8 cellular contexts compared by ENCODE assay signal in genomic region chr1:26306290-26307221, GRCh38. TPM values are rescaled to one million over a fixed set of nuclear protein-coding genes. Genes with fewer than 3 reads are reported as not detected.
DNase-seq lines count a peak whose midpoint lies in the region; ATAC-seq and TF ChIP-seq lines count a peak whose summit lies in the region.

TSS of gene UBXN11 (minus strand) at chr1:26306636. CDS start at chr1:26302883, 3,753 bp downstream.

- no peak for TF ChIP-seq POLR2A in tibial nerve (IDR thresholded peaks at IDR 0.05)

- peak within 1 kb of the TSS; percentile 95 for H3K27ac ChIP-seq in SU-DHL-6 (ENCODE audit: low read depth, low read length)
- peak within 1 kb of the TSS; percentile 3 for H3K27ac ChIP-seq in cardiac muscle cell
- no peak within 1 kb of the TSS for H3K27ac ChIP-seq in parathyroid adenoma
- peak within 1 kb of the TSS in 3 of 4 donors; percentile 47 to 79 (median 51) for H3K27ac ChIP-seq in tibial nerve

- H4K20me1 ChIP-seq in SU-DHL-6 (ENCODE audit: low read depth, low read length), result no peaks in the 10 kb centered on the region

- peak within 1 kb of the TSS; percentile 99 for H3K4me3 Mint-ChIP-seq in activated naive CD8-positive, alpha-beta T cell treated with anti-CD3 and anti-CD28 coated beads for 36 hours

- peaks cover 10% of the 10 kb centered on the region for H3F3A ChIP-seq in SU-DHL-6 (ENCODE audit: insufficient read depth)

- peak within 1 kb of the TSS; percentile 60 for H2AFZ ChIP-seq in SU-DHL-6 (ENCODE audit: low read depth, low read length, severe bottlenecking)
- H2AFZ ChIP-seq in parathyroid adenoma, result peak within 1 kb of the TSS; percentile 90

- DNase-seq in NCI-H1417 (lab: John Stamatoyannopoulos, UW), result peak; percentile 92 to 99 (median 96)
- DNase-seq in activated naive CD8-positive, alpha-beta T cell treated with anti-CD3 and anti-CD28 coated beads for 36 hours, result peak; percentile 91
- peak; percentile 96 to 98 for DNase-seq in cardiac muscle cell (ENCODE audit: low read depth in 1 of 2, low spot score in 1 of 2)
- peak; percentile 74 to 87 for DNase-seq in tibial nerve (ENCODE audit: low spot score in 2 of 2)

- H3K9me3 ChIP-seq in SU-DHL-6 (ENCODE audit: insufficient read depth, low read length) (no peaks in the 10 kb centered on the region), cardiac muscle cell (ENCODE audit: low read depth) (no peaks in the 10 kb centered on the region), parathyroid adenoma (ENCODE audit: control insufficient read depth, low read length) (no peaks in the 10 kb centered on the region), tibial nerve (no peaks in the 10 kb centered on the region)

- H3K4me1 Mint-ChIP-seq in activated naive CD8-positive, alpha-beta T cell treated with anti-CD3 and anti-CD28 coated beads for 36 hours, result peaks cover 29% of the 10 kb centered on the region

- TF ChIP-seq CTCF in GM12875 (IDR thresholded peaks at IDR 0.05; ENCODE audit: borderline replicate concordance, insufficient read depth, low read depth, low read length), result no peak
- TF ChIP-seq CTCF in SU-DHL-6 (IDR thresholded peaks at IDR 0.05; ENCODE audit: insufficient read depth, low read length, poor library complexity, severe bottlenecking), result no peak
- TF ChIP-seq CTCF in cardiac muscle cell (IDR thresholded peaks at IDR 0.05; ENCODE audit: low read depth, low read length), result no peak
- TF ChIP-seq CTCF in parathyroid adenoma (IDR thresholded peaks at IDR 0.05), result no peak
- TF ChIP-seq CTCF in tibial nerve (IDR thresholded peaks at IDR 0.05), result no peak

- H3K27me3 ChIP-seq in SU-DHL-6 (ENCODE audit: low read length) (no peaks in the 10 kb centered on the region), cardiac muscle cell (no peaks in the 10 kb centered on the region), parathyroid adenoma (ENCODE audit: control insufficient read depth, insufficient read depth, low read length) (no peaks in the 10 kb centered on the region), tibial nerve (no peaks in the 10 kb centered on the region)

- H3K4me2 ChIP-seq in SU-DHL-6 (ENCODE audit: low read depth, low read length, poor library complexity, severe bottlenecking), result peak within 1 kb of the TSS; percentile 97
- H3K4me2 ChIP-seq in parathyroid adenoma (ENCODE audit: low read length), result peak within 1 kb of the TSS; percentile 90

- H3K4me3 ChIP-seq in GM12875 (ENCODE audit: low read depth, low read length), result peak within 1 kb of the TSS; percentile 68
- H3K4me3 ChIP-seq in SU-DHL-6 (ENCODE audit: insufficient read depth, low read length, poor library complexity, severe bottlenecking), result peak within 1 kb of the TSS; percentile 83
- H3K4me3 ChIP-seq in cardiac muscle cell, result peak within 1 kb of the TSS; percentile 81
- H3K4me3 ChIP-seq in parathyroid adenoma (ENCODE audit: low read depth, low read length), result peak within 1 kb of the TSS; percentile 93
- H3K4me3 ChIP-seq in tibial nerve, result peak within 1 kb of the TSS; percentile 39 to 83 (median 72)

- H3K9me2 ChIP-seq in SU-DHL-6 (replicated peaks; ENCODE audit: insufficient read depth, low read length), result no peaks in the 10 kb centered on the region

- peak; percentile 99 for ATAC-seq in HG02763 (IDR thresholded peaks at IDR 0.05; ENCODE audit: unreplicated experiment)

- peak in 1 of 2 donors; percentile 43 for TF ChIP-seq EP300 in tibial nerve (IDR thresholded peaks at IDR 0.05)

- peak within 1 kb of the TSS; percentile 94 for H3K27ac Mint-ChIP-seq in activated naive CD8-positive, alpha-beta T cell treated with anti-CD3 and anti-CD28 coated beads for 36 hours

- H3K79me2 ChIP-seq in SU-DHL-6 (ENCODE audit: insufficient read depth, low read length) (peaks cover 23% of the 10 kb centered on the region), parathyroid adenoma (no peaks in the 10 kb centered on the region)

- H3K9ac ChIP-seq in SU-DHL-6 (ENCODE audit: low read length), result peak within 1 kb of the TSS; percentile 77
- no peak within 1 kb of the TSS for H3K9ac ChIP-seq in parathyroid adenoma

- H3K36me3 Mint-ChIP-seq in activated naive CD8-positive, alpha-beta T cell treated with anti-CD3 and anti-CD28 coated beads for 36 hours, result no peaks in the 10 kb centered on the region

- H3K9me3 Mint-ChIP-seq in activated naive CD8-positive, alpha-beta T cell treated with anti-CD3 and anti-CD28 coated beads for 36 hours, result no peaks in the 10 kb centered on the region

- H3K4me1 ChIP-seq in cardiac muscle cell (ENCODE audit: low read depth) (no peaks in the 10 kb centered on the region), parathyroid adenoma (peaks cover 3% of the 10 kb centered on the region), tibial nerve (peaks cover 0 to 27% (median 8%) of the 10 kb centered on the region in 4 donors)

- no peaks in the 10 kb centered on the region for H3K36me3 ChIP-seq in SU-DHL-6 (ENCODE audit: low read length)
- no peaks in the 10 kb centered on the region for H3K36me3 ChIP-seq in cardiac muscle cell
- H3K36me3 ChIP-seq in parathyroid adenoma (ENCODE audit: control insufficient read depth, insufficient read depth, low read length), result no peaks in the 10 kb centered on the region
- peaks cover 0 to under 1% (median 0%) of the 10 kb centered on the region in 3 donors for H3K36me3 ChIP-seq in tibial nerve

- WGBS in tibial nerve, 2 donors, result 3 to 4% methylated on average over 33 to 47 of the region's 51 CpGs

- H3K27me3 Mint-ChIP-seq in activated naive CD8-positive, alpha-beta T cell treated with anti-CD3 and anti-CD28 coated beads for 36 hours, result no peaks in the 10 kb centered on the region

RNA-seq across cellular contexts. Expression of gene UBXN11, which starts in this region (rescaled TPM):
- total RNA-seq in activated naive CD8-positive, alpha-beta T cell treated with anti-CD3 and anti-CD28 coated beads for 36 hours, result 10 to 100 TPM; 30.5 to 31.7 TPM
- total RNA-seq in cardiac muscle cell, result 13.8 and 21.1 TPM in 2 replicates
- 40.1 and 41.3 TPM in 2 replicates for polyA plus RNA-seq in cardiac muscle cell
- total RNA-seq in tibial nerve, result 10 to 100 TPM; 13.8 to 48.3 (median 19.7) TPM
